Comparison of ENCODE assay signal across 11 cellular contexts in genomic region chr6:12748815-12749521, GRCh38. TPM values are rescaled to one million over a fixed set of nuclear protein-coding genes. Genes with fewer than 3 reads are reported as not detected.
DNase-seq lines count a peak whose midpoint lies in the region; TF ChIP-seq lines count a peak whose summit lies in the region.
"Had no signal": no experiment of that assay in that cellular context is flagged by ENCODE, and none has a peak within 500 bp of the region (broad histone marks: within the 10 kb centered on the region; RNA-seq: fewer than 3 reads in every experiment).

No MANE protein-coding gene starts in this region.

- H3K4me1 Mint-ChIP-seq in glutamatergic neuron (ENCODE audit: low read depth, unreplicated experiment): peaks cover 27% of the 10 kb centered on the region
- no peaks in the 10 kb centered on the region for H3K4me1 Mint-ChIP-seq in T-helper 2 cell treated with Interferon-gamma antibody and Interleukin-4, amounts not matched to agents 5 μg/mL and 100 μg/mL, for 36 hours (ENCODE audit: low read depth)

- peaks cover 11% of the 10 kb centered on the region for H3K9me3 Mint-ChIP-seq in glutamatergic neuron (ENCODE audit: unreplicated experiment)
- peaks cover 3% of the 10 kb centered on the region for H3K9me3 Mint-ChIP-seq in T-helper 2 cell treated with Interferon-gamma antibody and Interleukin-4, amounts not matched to agents 5 μg/mL and 100 μg/mL, for 36 hours

- no peak for TF ChIP-seq CTCF in glutamatergic neuron (IDR thresholded peaks at IDR 0.05; ENCODE audit: partially characterized antibody, unreplicated experiment)
- no peak for TF ChIP-seq CTCF in retinal pigment epithelial cell (conservative IDR thresholded peaks at IDR 0.05; ENCODE audit: low read depth, low read length)

- H3K4me3 ChIP-seq in retinal pigment epithelial cell (ENCODE audit: low read length): peak overlapping the region; percentile 57
- H3K4me3 ChIP-seq: lower lobe of right lung had no signal

- H3K36me3 Mint-ChIP-seq in glutamatergic neuron (ENCODE audit: unreplicated experiment): peaks cover 17% of the 10 kb centered on the region
- no peaks in the 10 kb centered on the region for H3K36me3 Mint-ChIP-seq in T-helper 2 cell treated with Interferon-gamma antibody and Interleukin-4, amounts not matched to agents 5 μg/mL and 100 μg/mL, for 36 hours (ENCODE audit: low read depth)

- DNase-seq in HT1080 (ENCODE audit: low read depth) (peak; percentile 4), NCI-H2227 treated with DMSO at 0.1 percent for 48 hours (lab: John Stamatoyannopoulos, UW) (peak; percentile 67), glutamatergic neuron (peak; percentile 53), retinal pigment epithelial cell (ENCODE audit: low read depth) (no peak), UCSD-AML1 (lab: John Stamatoyannopoulos, UW; ENCODE audit: unreplicated experiment) (no peak), NCI-H748 treated with DMSO at 0.1 percent for 48 hours (lab: John Stamatoyannopoulos, UW) (no peak), OCI-M2 (lab: John Stamatoyannopoulos, UW; ENCODE audit: unreplicated experiment) (no peak)
- DNase-seq in T-helper 2 cell treated with Interferon-gamma antibody and Interleukin-4, amounts not matched to agents 5 μg/mL and 100 μg/mL, for 36 hours (ENCODE audit: low spot score): no peak
- DNase-seq: effector CD8-positive, alpha-beta T cell; lower lobe of right lung; transverse colon had no signal

- H3K27ac Mint-ChIP-seq in glutamatergic neuron (ENCODE audit: unreplicated experiment): no peak overlapping the region
- no peak overlapping the region for H3K27ac Mint-ChIP-seq in T-helper 2 cell treated with Interferon-gamma antibody and Interleukin-4, amounts not matched to agents 5 μg/mL and 100 μg/mL, for 36 hours

- H3K4me3 Mint-ChIP-seq in glutamatergic neuron (ENCODE audit: unreplicated experiment): peak overlapping the region; percentile 88
- no peak overlapping the region for H3K4me3 Mint-ChIP-seq in T-helper 2 cell treated with Interferon-gamma antibody and Interleukin-4, amounts not matched to agents 5 μg/mL and 100 μg/mL, for 36 hours

- peaks cover 10% of the 10 kb centered on the region for H3K27me3 Mint-ChIP-seq in glutamatergic neuron (ENCODE audit: unreplicated experiment)
- peaks cover 22% of the 10 kb centered on the region for H3K27me3 Mint-ChIP-seq in T-helper 2 cell treated with Interferon-gamma antibody and Interleukin-4, amounts not matched to agents 5 μg/mL and 100 μg/mL, for 36 hours (ENCODE audit: low read depth)

RNA-seq across cellular contexts. Expression of gene PHACTR1, which starts 32.4 kb away (rescaled TPM):
- 3.4 and 7.8 TPM in 2 replicates for total RNA-seq in HT1080 (2014; rRNA removed; shearing (Covaris generic))
- 2.2 and 2.3 TPM in 2 replicates for polyA plus RNA-seq in HT1080 (2015; cell fraction: cytosol; rRNA removed)
- 1.6 and 2.3 TPM in 2 replicates for polyA plus RNA-seq in HT1080 (2015; cell fraction: nucleus; rRNA removed)
- total RNA-seq in glutamatergic neuron (ENCODE audit: unreplicated experiment): 50.7 TPM

Comparison
In these comparisons a context has a peak if more than half of its experiments do, and no peak if none do; other contexts are left out.
1. DNase-seq: peak in HT1080 (single experiment), NCI-H2227 treated with DMSO at 0.1 percent for 48 hours (single experiment) and glutamatergic neuron (single experiment); none in retinal pigment epithelial cell (single experiment), UCSD-AML1 (single experiment), NCI-H748 treated with DMSO at 0.1 percent for 48 hours (single experiment), T-helper 2 cell treated with Interferon-gamma antibody and Interleukin-4, amounts not matched to agents 5 μg/mL and 100 μg/mL, for 36 hours (single experiment) and OCI-M2 (single experiment).